2 cellular contexts compared by ENCODE assay signal in genomic region chr12:123006977-123007376, GRCh38.
TF ChIP-seq lines count a peak whose summit lies in the region.

No MANE protein-coding gene starts in this region.

TF ChIP-seq in IMR-90, 13 proteins besides CTCF, POLR2A, EP300 and RAD21:
- TF ChIP-seq NFE2L2 (IDR thresholded peaks at IDR 0.05; ENCODE audit: low read depth, low read length), result no peak
- TF ChIP-seq MAZ (IDR thresholded peaks at IDR 0.05; ENCODE audit: borderline replicate concordance, low read depth, low read length), result no peak
- peak; percentile 77 for TF ChIP-seq BHLHE40 (IDR thresholded peaks at IDR 0.05; ENCODE audit: low read depth, low read length)
- no peak for TF ChIP-seq CEBPB (IDR thresholded peaks at IDR 0.05; ENCODE audit: low read depth, low read length)
- TF ChIP-seq, protein P1, sequence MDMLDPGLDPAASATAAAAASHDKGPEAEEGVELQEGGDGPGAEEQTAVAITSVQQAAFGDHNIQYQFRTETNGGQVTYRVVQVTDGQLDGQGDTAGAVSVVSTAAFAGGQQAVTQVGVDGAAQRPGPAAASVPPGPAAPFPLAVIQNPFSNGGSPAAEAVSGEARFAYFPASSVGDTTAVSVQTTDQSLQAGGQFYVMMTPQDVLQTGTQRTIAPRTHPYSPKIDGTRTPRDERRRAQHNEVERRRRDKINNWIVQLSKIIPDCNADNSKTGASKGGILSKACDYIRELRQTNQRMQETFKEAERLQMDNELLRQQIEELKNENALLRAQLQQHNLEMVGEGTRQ (IDR thresholded peaks at IDR 0.05; ENCODE audit: low read depth, low read length), result no peak
- TF ChIP-seq CHD1 (IDR thresholded peaks at IDR 0.05; ENCODE audit: low read depth, low read length), result no peak
- TF ChIP-seq RFX5 (IDR thresholded peaks at IDR 0.05; ENCODE audit: low read depth, low read length), result no peak
- TF ChIP-seq MXI1 (IDR thresholded peaks at IDR 0.05; ENCODE audit: borderline replicate concordance, low read depth, low read length), result no peak
- TF ChIP-seq SMC3 (IDR thresholded peaks at IDR 0.05; ENCODE audit: low read depth, low read length), result no peak
- peak; percentile 13; the same call in 1 of the 2 replicates for TF ChIP-seq MAFK (IDR thresholded peaks at IDR 0.05; ENCODE audit: low read depth, low read length)
- no peak for TF ChIP-seq RCOR1 (IDR thresholded peaks at IDR 0.05; ENCODE audit: insufficient replicate concordance, low read length)
- no peak for TF ChIP-seq FOS (IDR thresholded peaks at IDR 0.05; ENCODE audit: low read depth, low read length)

TF ChIP-seq in K562, 482 proteins besides CTCF, POLR2A, EP300 and RAD21:
- TF ChIP-seq POLR2AphosphoS2 (IDR thresholded peaks at IDR 0.05; ENCODE audit: low read length) (no peak), ZNF316 (IDR thresholded peaks at IDR 0.05) (0 out of 2 replicates have a peak, but pooled peaks have one; percentile 23)
